21 cellular contexts compared by ENCODE assay signal in the genomic region with DNA sequence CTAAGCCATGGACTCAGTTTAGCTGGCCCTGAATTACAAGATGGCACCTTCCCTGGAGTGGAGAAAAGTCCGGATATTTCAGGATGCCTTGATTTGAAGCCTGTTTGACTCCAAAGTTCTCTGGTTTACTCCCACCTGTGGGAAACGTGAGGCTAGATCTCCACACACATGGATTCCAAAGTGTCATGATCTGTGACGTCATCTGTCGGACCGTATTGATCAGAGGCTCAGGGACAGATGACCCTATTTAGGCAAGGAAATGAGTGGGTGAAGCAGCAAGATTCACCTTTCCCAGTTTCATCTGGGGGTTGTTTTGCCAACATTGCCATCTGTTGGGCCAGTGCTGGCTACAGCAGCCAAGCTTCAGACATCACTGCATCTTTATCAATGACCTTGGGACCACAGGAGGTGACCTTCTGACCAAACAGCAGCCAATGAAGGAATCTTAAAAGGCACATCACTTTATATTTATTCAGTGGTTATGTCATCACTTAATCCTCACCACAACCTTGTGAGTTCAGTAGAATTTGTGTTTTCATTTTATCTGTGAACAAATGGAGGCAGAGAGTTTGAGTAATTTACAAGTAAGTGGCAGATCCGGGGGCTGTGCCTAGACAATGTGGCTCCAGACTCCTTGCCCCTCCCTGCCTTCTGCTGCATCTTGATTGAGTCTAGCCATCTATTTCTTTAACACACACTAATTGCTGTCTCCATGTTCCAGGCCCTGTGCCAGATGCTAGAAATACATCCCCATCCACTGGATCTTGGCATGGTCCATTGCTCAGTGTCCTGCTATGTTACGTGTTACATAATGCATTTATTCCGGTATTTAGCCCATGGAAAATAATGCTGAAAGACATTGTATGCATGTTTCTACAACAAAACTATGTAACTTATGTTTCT. TPM values are rescaled to one million over a fixed set of nuclear protein-coding genes. Genes with fewer than 3 reads are reported as not detected.
"Had no signal": no experiment of that assay in that cellular context is flagged by ENCODE, and none has a peak within 500 bp of the region (broad histone marks: within the 10 kb centered on the region; RNA-seq: fewer than 3 reads in every experiment).

No MANE protein-coding gene starts in this region.

- H3K9ac ChIP-seq: neural progenitor cell had no signal

- H3K9me3 Mint-ChIP-seq: activated B cell treated with CpG ODN at 0.5 μM for 24 hours; activated CD4-positive, alpha-beta T cell treated with anti-CD3 and anti-CD28 coated beads, Interleukin-2, amount 10 ng/mL, durations not matched to agents 24 days and 14 days; activated naive CD4-positive, alpha-beta T cell treated with anti-CD3 and anti-CD28 coated beads, Interleukin-2, amount 50 U/mL, for 72 hours; activated T-cell treated with anti-CD3 and anti-CD28 coated beads, Interleukin-2, amount 50 U/mL, for 72 hours; neural progenitor cell had no signal

- H2AFZ ChIP-seq: neural progenitor cell had no signal

- H3K4me3 Mint-ChIP-seq: activated B cell treated with CpG ODN at 0.5 μM for 24 hours; activated CD4-positive, alpha-beta T cell treated with anti-CD3 and anti-CD28 coated beads, Interleukin-2, amount 10 ng/mL, durations not matched to agents 24 days and 14 days; naive B cell had no signal

- H3K27ac Mint-ChIP-seq: activated B cell treated with CpG ODN at 0.5 μM for 24 hours; activated CD4-positive, alpha-beta T cell treated with anti-CD3 and anti-CD28 coated beads, Interleukin-2, amount 10 ng/mL, durations not matched to agents 24 days and 14 days; activated naive CD4-positive, alpha-beta T cell treated with anti-CD3 and anti-CD28 coated beads, Interleukin-2, amount 50 U/mL, for 72 hours; activated T-cell treated with anti-CD3 and anti-CD28 coated beads, Interleukin-2, amount 50 U/mL, for 72 hours; naive B cell; neural progenitor cell had no signal

- DNase-seq: activated B cell treated with CpG ODN at 0.5 μM for 24 hours; activated CD4-positive, alpha-beta T cell treated with anti-CD3 and anti-CD28 coated beads, Interleukin-2, amount 10 ng/mL, durations not matched to agents 24 days and 14 days; activated CD8-positive, alpha-beta memory T cell treated with anti-CD3 and anti-CD28 coated beads, Interleukin-2, amount 50 U/mL, for 48 hours; activated gamma-delta T cell; activated T-cell treated with anti-CD3 and anti-CD28 coated beads, Interleukin-2, amount 50 U/mL, for 72 hours; amniotic stem cell; cortex of kidney; effector CD8-positive, alpha-beta T cell; mammary epithelial cell; naive B cell; pancreas; small intestine; stimulated activated CD4-positive, alpha-beta T cell treated with anti-CD3 and anti-CD28 coated beads, Interleukin-4, amount 100 ng/mL, for 24 hours; stimulated activated naive CD8-positive, alpha-beta T cell treated with anti-CD3 and anti-CD28 coated beads, Interleukin-15, Interleukin-2, amounts not matched to agents 100 U/mL and 50 U/mL, for 24 hours; T-helper 2 cell had no signal

- H3K4me1 ChIP-seq: pancreas had no signal

- H3K27ac ChIP-seq: epithelial cell of prostate, gastroesophageal sphincter, neural progenitor cell, pancreas, suprapubic skin had no signal

- H3K36me3 ChIP-seq: gastroesophageal sphincter, neural progenitor cell, pancreas, suprapubic skin had no signal

- H3K4me1 Mint-ChIP-seq: activated B cell treated with CpG ODN at 0.5 μM for 24 hours; activated CD4-positive, alpha-beta T cell treated with anti-CD3 and anti-CD28 coated beads, Interleukin-2, amount 10 ng/mL, durations not matched to agents 24 days and 14 days had no signal

- H3K4me3 ChIP-seq: gastroesophageal sphincter, neural progenitor cell, pancreas, suprapubic skin had no signal

- H3K9me3 ChIP-seq: gastroesophageal sphincter, pancreas, suprapubic skin had no signal

- H3K4me2 ChIP-seq: neural progenitor cell had no signal

- FAIRE-seq: islet of Langerhans, pancreas, small intestine had no signal

- H3K36me3 Mint-ChIP-seq: naive B cell, neural progenitor cell had no signal

- ATAC-seq: activated naive CD4-positive, alpha-beta T cell treated with anti-CD3 and anti-CD28 coated beads, Interleukin-2, amount 50 U/mL, for 72 hours; activated T-cell treated with anti-CD3 and anti-CD28 coated beads, Interleukin-2, amount 50 U/mL, for 72 hours; gastroesophageal sphincter; pancreas; stimulated activated naive CD8-positive, alpha-beta T cell treated with anti-CD3 and anti-CD28 coated beads, Interleukin-15, Interleukin-2, amounts not matched to agents 100 U/mL and 50 U/mL, for 24 hours had no signal

RNA-seq across cellular contexts. Expression of a gene that starts 1.5 kb away (rescaled TPM):
- total RNA-seq: activated B cell treated with CpG ODN at 0.5 μM for 24 hours; activated CD4-positive, alpha-beta T cell treated with anti-CD3 and anti-CD28 coated beads, Interleukin-2, amount 10 ng/mL, durations not matched to agents 24 days and 14 days; activated naive CD4-positive, alpha-beta T cell treated with anti-CD3 and anti-CD28 coated beads, Interleukin-2, amount 50 U/mL, for 72 hours; activated T-cell treated with anti-CD3 and anti-CD28 coated beads, Interleukin-2, amount 50 U/mL, for 72 hours had no signal
